Comparison of ENCODE assay signal across 8 cellular contexts in genomic region chr2:218962859-218963492, GRCh38. TPM values are rescaled to one million over a fixed set of nuclear protein-coding genes. Genes with fewer than 3 reads are reported as not detected.
DNase-seq lines count a peak whose midpoint lies in the region; ATAC-seq and TF ChIP-seq lines count a peak whose summit lies in the region.

No MANE protein-coding gene starts in this region.

- intact Hi-C loops in dorsolateral prefrontal cortex (cut with DNase I): loop anchor here (5.0 kb wide), 2 partner anchors 66 to 71 kb away; no protein-coding TSS in a partner anchor
- intact Hi-C loops in right lobe of liver (cut with DNase I): no loop called here

- H3K27me3 ChIP-seq in dorsolateral prefrontal cortex (peaks cover 0 to 90% (median 49%) of the 10 kb centered on the region in 45 donors), right lobe of liver (peaks cover 0 to 16% of the 10 kb centered on the region in 2 donors)

- ATAC-seq in right lobe of liver: peak; percentile 36 to 56 (median 44)
- ATAC-seq in GM21390 (IDR thresholded peaks at IDR 0.05; ENCODE audit: unreplicated experiment): no peak

- no peaks in the 10 kb centered on the region for H3K9me3 ChIP-seq in right lobe of liver

- DNase-seq in DMS53 treated with DMSO at 0.1 percent for 48 hours (lab: John Stamatoyannopoulos, UW; ENCODE audit: unreplicated experiment) (peak; percentile 93), NCI-H146 treated with DMSO at 0.1 percent for 48 hours (lab: John Stamatoyannopoulos, UW; ENCODE audit: unreplicated experiment) (peak; percentile 94), dorsolateral prefrontal cortex (peak; percentile 50 to 95 (median 84)), right lobe of liver (peak in 2 of 3 donors; percentile 49 to 51), SKM-1 treated with dmso at 0.1 percent for 144 hours (lab: John Stamatoyannopoulos, UW; ENCODE audit: unreplicated experiment) (no peak)
- DNase-seq in stimulated activated CD8-positive, alpha-beta memory T cell treated with anti-CD3 and anti-CD28 coated beads, Interleukin-4, amount 100 ng/mL, for 24 hours (ENCODE audit: low read depth): peak; percentile 48

- H3K27ac ChIP-seq in VCaP (peak overlapping the region; percentile 58; the same call in 1 of the 2 replicates), dorsolateral prefrontal cortex (peak overlapping the region in 15 of 59 donors; percentile 13 to 73 (median 56)), right lobe of liver (no peak overlapping the region)

- peak overlapping the region in 56 of 59 donors; percentile 15 to 78 (median 62) for H3K4me3 ChIP-seq in dorsolateral prefrontal cortex
- H3K4me3 ChIP-seq in right lobe of liver: no peak overlapping the region

- H3K4me1 ChIP-seq in right lobe of liver: no peaks in the 10 kb centered on the region

- under 1% methylated on average over 25 of the region's 42 CpGs for whole genome bisulfite sequencing in right lobe of liver (ENCODE audit: insufficient coverage, low coverage, low lambda C conversion rate, missing lambda C conversion rate)

- no peak for TF ChIP-seq POLR2A in right lobe of liver (IDR thresholded peaks at IDR 0.05)

- H3K36me3 ChIP-seq in right lobe of liver: no peaks in the 10 kb centered on the region

- no peak for TF ChIP-seq CTCF in VCaP (conservative IDR thresholded peaks at IDR 0.05)
- no peak for TF ChIP-seq CTCF in dorsolateral prefrontal cortex (IDR thresholded peaks at IDR 0.05 in 54 of 56, conservative IDR thresholded peaks at IDR 0.05 in 2 of 56; ENCODE audit: low read depth in 1 of 56, partially characterized antibody in 56 of 56)
- TF ChIP-seq CTCF in right lobe of liver (IDR thresholded peaks at IDR 0.05): no peak

RNA-seq across cellular contexts. Expression of gene CDK5R2, which starts 3.5 kb away (rescaled TPM):
- total RNA-seq in dorsolateral prefrontal cortex: 10 to 100 TPM; 19.1 to 99.0 (median 62.6) TPM
- not detected for total RNA-seq in right lobe of liver

RNA-seq across cellular contexts. Expression of gene FEV, which starts 22.0 kb away (rescaled TPM):
- 1 to 10 TPM in 7 of 120 experiments, under 1 TPM in 55, not detected in 58; 0.23 to 2.2 (median 0.44) TPM for total RNA-seq in dorsolateral prefrontal cortex
- total RNA-seq in right lobe of liver: not detected

RNA-seq across cellular contexts. Expression of gene CRYBA2, which starts 30.2 kb away (rescaled TPM):
- 1 to 10 TPM in 65 of 120 experiments, under 1 TPM in 14, not detected in 41; 0.57 to 5.4 (median 1.4) TPM for total RNA-seq in dorsolateral prefrontal cortex
- not detected for total RNA-seq in right lobe of liver

Comparison
In these comparisons a context has a peak if more than half of its experiments do, and no peak if none do; other contexts are left out.
1. H3K4me3 ChIP-seq: peak in dorsolateral prefrontal cortex (56 of 59); none in right lobe of liver (0 of 3).
2. RNA of gene CDK5R2, which starts 3.5 kb away (total RNA-seq): 19.1 to 99.0 TPM in dorsolateral prefrontal cortex; not detected in right lobe of liver; every median in the first group is over 10 times any median in the second.
3. intact Hi-C loops: an anchor here in dorsolateral prefrontal cortex (5.0 kb wide); none called in right lobe of liver.